ENCODE assay signal across 9 cellular contexts in genomic region chr7:139679731-139680594, GRCh38.
DNase-seq lines count a peak whose midpoint lies in the region; ATAC-seq, FAIRE-seq and TF ChIP-seq lines count a peak whose summit lies in the region.
"Had no signal": no experiment of that assay in that cellular context is flagged by ENCODE, and none has a peak within 500 bp of the region (broad histone marks: within the 10 kb centered on the region; RNA-seq: fewer than 3 reads in every experiment).

No MANE protein-coding gene starts in this region.

- H3K9me3 Mint-ChIP-seq in astrocyte (ENCODE audit: unreplicated experiment) (peaks cover 9% of the 10 kb centered on the region), immature natural killer cell (no peaks in the 10 kb centered on the region)

- no peak for FAIRE-seq in astrocyte (lab: Jason Lieb, UNC)

- ATAC-seq in HG03039 (IDR thresholded peaks at IDR 0.05; ENCODE audit: unreplicated experiment): no peak
- no peak for ATAC-seq in HG03432 (IDR thresholded peaks at IDR 0.05; ENCODE audit: unreplicated experiment)

- H3K79me2 ChIP-seq in astrocyte (ENCODE audit: insufficient read depth, low read length): peaks cover 27% of the 10 kb centered on the region

- no peaks in the 10 kb centered on the region for H4K20me1 ChIP-seq in astrocyte (ENCODE audit: insufficient read depth, low read length)

- H3K4me3 ChIP-seq in HUES48 (ENCODE audit: low read depth, low read length): no peak overlapping the region
- H3K4me3 ChIP-seq in astrocyte (ENCODE audit: insufficient read depth, low read depth, low read length): no peak overlapping the region
- H3K4me3 ChIP-seq in skin epidermis: no peak overlapping the region

- TF ChIP-seq CTCF in astrocyte (IDR thresholded peaks at IDR 0.05; ENCODE audit: insufficient read depth, low read depth, low read length): no peak

- H3K27ac ChIP-seq in HUES48 (ENCODE audit: low read depth, low read length): peak overlapping the region; percentile 53
- H3K27ac ChIP-seq in astrocyte (ENCODE audit: low read depth, low read length): peak overlapping the region; percentile 99
- H3K27ac ChIP-seq in skin epidermis: peak overlapping the region in 14 of 21 experiments; percentile 5 to 75 (median 41)

- peak overlapping the region; percentile 76 for H3K4me2 ChIP-seq in astrocyte (ENCODE audit: low read length)

- H3K4me3 Mint-ChIP-seq in astrocyte (ENCODE audit: unreplicated experiment) (no peak overlapping the region), immature natural killer cell (peak overlapping the region; percentile 59 to 81 (median 63))

- H3K36me3 ChIP-seq in HUES48 (ENCODE audit: control insufficient read depth, insufficient read depth, low read length) (no peaks in the 10 kb centered on the region), astrocyte (ENCODE audit: insufficient read depth, low read length) (peaks cover 1% of the 10 kb centered on the region)

- H3K4me1 Mint-ChIP-seq in astrocyte (ENCODE audit: low read depth, unreplicated experiment): peaks cover 45% of the 10 kb centered on the region
- peaks cover 87 to 97% of the 10 kb centered on the region in 2 donors for H3K4me1 Mint-ChIP-seq in immature natural killer cell

- DNase-seq in astrocyte (ENCODE audit: low read depth): peak; percentile 29
- no peak for DNase-seq in immature natural killer cell
- DNase-seq in SIG-M5 treated with dmso at 0.1 percent for 504 hours (lab: John Stamatoyannopoulos, UW; ENCODE audit: unreplicated experiment): no peak
- DNase-seq in GOT3 (lab: John Stamatoyannopoulos, UW): no peak
- DNase-seq: SHP77 treated with DMSO at 0.1 percent for 48 hours had no signal

- H3K27ac Mint-ChIP-seq in astrocyte (ENCODE audit: unreplicated experiment) (peak overlapping the region; percentile 26), immature natural killer cell (peak overlapping the region; percentile 73 to 91 (median 80))

- H3K27me3 Mint-ChIP-seq in astrocyte (ENCODE audit: low read depth, unreplicated experiment): no peaks in the 10 kb centered on the region
- H3K27me3 Mint-ChIP-seq in immature natural killer cell (ENCODE audit: low read depth in 3 of 3): peaks cover 0 to 5% (median 0%) of the 10 kb centered on the region in 3 donors

- H3K9me3 ChIP-seq in HUES48 (ENCODE audit: control insufficient read depth, insufficient read depth, low read length) (no peaks in the 10 kb centered on the region), astrocyte (ENCODE audit: insufficient read depth, low read depth, low read length) (no peaks in the 10 kb centered on the region)

- no peak overlapping the region for H3K9ac ChIP-seq in HUES48 (ENCODE audit: low read depth, low read length)
- peak overlapping the region; percentile 83 for H3K9ac ChIP-seq in astrocyte (ENCODE audit: low read length)

- peak overlapping the region; percentile 12 for H2AFZ ChIP-seq in astrocyte (ENCODE audit: low read depth, low read length)

- peaks cover 16% of the 10 kb centered on the region for H3K36me3 Mint-ChIP-seq in astrocyte (ENCODE audit: low read depth, unreplicated experiment)
- H3K36me3 Mint-ChIP-seq in immature natural killer cell: peaks cover 0 to 5% (median 0%) of the 10 kb centered on the region in 3 donors

- H3K4me1 ChIP-seq in HUES48 (ENCODE audit: control insufficient read depth, insufficient read depth, low read length): peaks cover 26% of the 10 kb centered on the region
- peaks cover 64% of the 10 kb centered on the region for H3K4me1 ChIP-seq in astrocyte (ENCODE audit: insufficient read depth, low read length)

- no peaks in the 10 kb centered on the region for H3K27me3 ChIP-seq in HUES48 (ENCODE audit: control insufficient read depth, insufficient read depth, low read length)
- H3K27me3 ChIP-seq in astrocyte (ENCODE audit: insufficient read depth, low read length): no peaks in the 10 kb centered on the region

Comparison
In these comparisons a context has a peak if more than half of its experiments do, and no peak if none do; other contexts are left out.
1. H3K27ac ChIP-seq: peak in every context shown above with its lines; median percentile 99 in astrocyte; 53 in HUES48; 41 in skin epidermis.